In the genomic region with DNA sequence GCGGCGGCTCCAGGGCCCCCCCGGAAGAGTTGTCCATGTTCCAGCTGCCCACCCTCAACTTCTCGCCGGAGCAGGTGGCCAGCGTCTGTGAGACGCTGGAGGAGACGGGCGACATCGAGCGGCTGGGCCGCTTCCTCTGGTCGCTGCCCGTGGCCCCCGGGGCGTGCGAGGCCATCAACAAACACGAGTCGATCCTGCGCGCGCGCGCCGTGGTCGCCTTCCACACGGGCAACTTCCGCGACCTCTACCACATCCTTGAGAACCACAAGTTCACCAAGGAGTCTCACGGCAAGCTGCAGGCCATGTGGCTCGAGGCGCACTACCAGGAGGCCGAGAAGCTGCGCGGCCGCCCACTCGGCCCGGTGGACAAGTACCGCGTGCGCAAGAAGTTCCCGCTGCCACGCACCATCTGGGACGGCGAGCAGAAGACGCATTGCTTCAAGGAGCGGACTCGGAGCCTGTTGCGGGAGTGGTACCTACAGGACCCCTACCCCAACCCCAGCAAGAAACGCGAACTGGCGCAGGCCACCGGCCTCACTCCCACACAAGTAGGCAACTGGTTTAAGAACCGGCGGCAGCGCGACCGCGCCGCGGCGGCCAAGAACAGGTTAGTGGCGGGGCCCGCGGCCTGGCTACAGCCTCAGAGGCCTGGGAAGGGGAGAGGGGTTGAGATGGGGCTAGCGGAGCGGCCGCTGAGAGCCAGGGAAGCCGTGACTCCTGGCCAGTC, we compare ENCODE assay signal across 9 cellular contexts. TPM values are rescaled to one million over a fixed set of nuclear protein-coding genes. Genes with fewer than 3 reads are reported as not detected.
DNase-seq lines count a peak whose midpoint lies in the region; ATAC-seq and TF ChIP-seq lines count a peak whose summit lies in the region.
"Had no signal": no experiment of that assay in that cellular context is flagged by ENCODE, and none has a peak within 500 bp of the region (broad histone marks: within the 10 kb centered on the region; RNA-seq: fewer than 3 reads in every experiment).

No MANE protein-coding gene starts in this region.

- 0 out of 2 replicates have a peak overlapping the region, but pooled peaks have one; percentile 25 for H3K4me3 ChIP-seq in BLaER1
- H3K4me3 ChIP-seq in HUES48 (ENCODE audit: low read depth, low read length), result peak overlapping the region; percentile 17; the same call in 1 of the 2 replicates
- H3K4me3 ChIP-seq in breast epithelium, result peak overlapping the region; percentile 13 to 65 (median 41)
- H3K4me3 ChIP-seq in neural cell (ENCODE audit: low read length), result peak overlapping the region; percentile 84

- H4K20me1 ChIP-seq in BLaER1, result peaks cover 78% of the 10 kb centered on the region
- H4K20me1 ChIP-seq in neural cell (ENCODE audit: insufficient read depth), result no peaks in the 10 kb centered on the region

- peaks cover 15% of the 10 kb centered on the region; the same call in 1 of the 2 replicates for H3K4me1 ChIP-seq in BLaER1
- H3K4me1 ChIP-seq in HUES48 (ENCODE audit: control insufficient read depth, insufficient read depth, low read length), result peaks cover 36% of the 10 kb centered on the region
- H3K4me1 ChIP-seq in breast epithelium, result peaks cover 4 to 16% of the 10 kb centered on the region in 2 donors

- ATAC-seq in GM19467 (IDR thresholded peaks at IDR 0.05; ENCODE audit: unreplicated experiment) (no peak), GM18519 (IDR thresholded peaks at IDR 0.05; ENCODE audit: low FRiP score, unreplicated experiment) (no peak), GM21825 (IDR thresholded peaks at IDR 0.05; ENCODE audit: unreplicated experiment) (no peak)

- intact Hi-C loops in breast epithelium (cut with DNase I; ENCODE audit: low total_unique reads), result no loop called here

- H3K9ac ChIP-seq in BLaER1 (no peak overlapping the region), HUES48 (ENCODE audit: low read depth, low read length) (no peak overlapping the region), neural cell (ENCODE audit: low read length) (peak overlapping the region; percentile 80)

- no peak for TF ChIP-seq POLR2A in breast epithelium (IDR thresholded peaks at IDR 0.05)

- H3K9me3 ChIP-seq in BLaER1 (peaks cover 41% of the 10 kb centered on the region), HUES48 (ENCODE audit: control insufficient read depth, insufficient read depth, low read length) (no peaks in the 10 kb centered on the region), breast epithelium (no peaks in the 10 kb centered on the region), neural cell (ENCODE audit: low read length) (no peaks in the 10 kb centered on the region)

- H3K79me2 ChIP-seq in neural cell (replicated peaks; ENCODE audit: insufficient read depth, low read length), result peaks cover 85% of the 10 kb centered on the region

- H3K27ac ChIP-seq in BLaER1, result no peak overlapping the region
- H3K27ac ChIP-seq in HUES48 (ENCODE audit: low read depth, low read length), result no peak overlapping the region
- no peak overlapping the region for H3K27ac ChIP-seq in breast epithelium
- H3K27ac ChIP-seq in neural cell (ENCODE audit: low read length), result peak overlapping the region; percentile 83

- H3K27me3 ChIP-seq in BLaER1 (peaks cover 100% of the 10 kb centered on the region), HUES48 (ENCODE audit: control insufficient read depth, insufficient read depth, low read length) (peaks cover 99% of the 10 kb centered on the region), breast epithelium (peaks cover 4 to 70% of the 10 kb centered on the region in 2 donors), neural cell (ENCODE audit: insufficient read depth, low read depth, low read length) (peaks cover 75% of the 10 kb centered on the region)

- DNase-seq in breast epithelium (ENCODE audit: low spot score in 2 of 2) (no peak), hippocampal formation (lab: John Stamatoyannopoulos, UW) (no peak)

- no peak overlapping the region for H2AFZ ChIP-seq in neural cell (ENCODE audit: low read depth, low read length)

- H3K4me2 ChIP-seq in BLaER1 (no peak overlapping the region), neural cell (ENCODE audit: low read length) (peak overlapping the region; percentile 73)

- TF ChIP-seq CTCF in breast epithelium (IDR thresholded peaks at IDR 0.05), result no peak
- no peak for TF ChIP-seq CTCF in neural cell (IDR thresholded peaks at IDR 0.05; ENCODE audit: poor library complexity, severe bottlenecking)

- no peak for TF ChIP-seq RAD21 in neural cell (conservative IDR thresholded peaks at IDR 0.05)

- peaks cover 2% of the 10 kb centered on the region for H3F3A ChIP-seq in neural cell (ENCODE audit: insufficient read depth, low read length, poor library complexity, severe bottlenecking)

- H3K36me3 ChIP-seq in BLaER1 (no peaks in the 10 kb centered on the region), HUES48 (ENCODE audit: control insufficient read depth, insufficient read depth, low read length) (no peaks in the 10 kb centered on the region), breast epithelium (no peaks in the 10 kb centered on the region), neural cell (ENCODE audit: insufficient read depth, low read length) (no peaks in the 10 kb centered on the region)

- H3K9me2 ChIP-seq in neural cell (ENCODE audit: insufficient read depth, low read length), result no peaks in the 10 kb centered on the region

- no peak for TF ChIP-seq EP300 in neural cell (conservative IDR thresholded peaks at IDR 0.05; ENCODE audit: poor library complexity, severe bottlenecking)

TF ChIP-seq in neural cell, 6 proteins besides CTCF, POLR2A, EP300 and RAD21:
- TF ChIP-seq, protein P1, sequence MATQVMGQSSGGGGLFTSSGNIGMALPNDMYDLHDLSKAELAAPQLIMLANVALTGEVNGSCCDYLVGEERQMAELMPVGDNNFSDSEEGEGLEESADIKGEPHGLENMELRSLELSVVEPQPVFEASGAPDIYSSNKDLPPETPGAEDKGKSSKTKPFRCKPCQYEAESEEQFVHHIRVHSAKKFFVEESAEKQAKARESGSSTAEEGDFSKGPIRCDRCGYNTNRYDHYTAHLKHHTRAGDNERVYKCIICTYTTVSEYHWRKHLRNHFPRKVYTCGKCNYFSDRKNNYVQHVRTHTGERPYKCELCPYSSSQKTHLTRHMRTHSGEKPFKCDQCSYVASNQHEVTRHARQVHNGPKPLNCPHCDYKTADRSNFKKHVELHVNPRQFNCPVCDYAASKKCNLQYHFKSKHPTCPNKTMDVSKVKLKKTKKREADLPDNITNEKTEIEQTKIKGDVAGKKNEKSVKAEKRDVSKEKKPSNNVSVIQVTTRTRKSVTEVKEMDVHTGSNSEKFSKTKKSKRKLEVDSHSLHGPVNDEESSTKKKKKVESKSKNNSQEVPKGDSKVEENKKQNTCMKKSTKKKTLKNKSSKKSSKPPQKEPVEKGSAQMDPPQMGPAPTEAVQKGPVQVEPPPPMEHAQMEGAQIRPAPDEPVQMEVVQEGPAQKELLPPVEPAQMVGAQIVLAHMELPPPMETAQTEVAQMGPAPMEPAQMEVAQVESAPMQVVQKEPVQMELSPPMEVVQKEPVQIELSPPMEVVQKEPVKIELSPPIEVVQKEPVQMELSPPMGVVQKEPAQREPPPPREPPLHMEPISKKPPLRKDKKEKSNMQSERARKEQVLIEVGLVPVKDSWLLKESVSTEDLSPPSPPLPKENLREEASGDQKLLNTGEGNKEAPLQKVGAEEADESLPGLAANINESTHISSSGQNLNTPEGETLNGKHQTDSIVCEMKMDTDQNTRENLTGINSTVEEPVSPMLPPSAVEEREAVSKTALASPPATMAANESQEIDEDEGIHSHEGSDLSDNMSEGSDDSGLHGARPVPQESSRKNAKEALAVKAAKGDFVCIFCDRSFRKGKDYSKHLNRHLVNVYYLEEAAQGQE (IDR thresholded peaks at IDR 0.05; ENCODE audit: borderline replicate concordance), result peak; percentile 35
- TF ChIP-seq POLR2AphosphoS5 (IDR thresholded peaks at IDR 0.05) (no peak), MXI1 (conservative IDR thresholded peaks at IDR 0.05; ENCODE audit: poor library complexity, severe bottlenecking) (peak; percentile 37), TAF1 (IDR thresholded peaks at IDR 0.05; ENCODE audit: low read depth) (no peak), EZH2 (IDR thresholded peaks at IDR 0.05; ENCODE audit: borderline replicate concordance, insufficient read depth, low read length, poor library complexity, severe bottlenecking) (no peak), SMC3 (conservative IDR thresholded peaks at IDR 0.05; ENCODE audit: poor library complexity) (no peak)

RNA-seq across cellular contexts. Expression of a gene that starts 1.0 kb away (rescaled TPM):
- total RNA-seq in breast epithelium, result not detected
- 8.7 and 9.8 TPM in 2 replicates for polyA plus RNA-seq in neural cell
- 11.2 and 13.8 TPM in 2 replicates for polyA minus RNA-seq in neural cell
- total RNA-seq: dermis microvascular lymphatic vessel endothelial cell had no signal

Comparison
In these comparisons a context has a peak if more than half of its experiments do, and no peak if none do; other contexts are left out.
1. H3K4me3 ChIP-seq: peak in every context shown above with its lines; median percentile 84 in neural cell; 41 in breast epithelium; 25 in BLaER1; 17 in HUES48.